ENCODE assay signal across 22 cellular contexts in the genomic region with DNA sequence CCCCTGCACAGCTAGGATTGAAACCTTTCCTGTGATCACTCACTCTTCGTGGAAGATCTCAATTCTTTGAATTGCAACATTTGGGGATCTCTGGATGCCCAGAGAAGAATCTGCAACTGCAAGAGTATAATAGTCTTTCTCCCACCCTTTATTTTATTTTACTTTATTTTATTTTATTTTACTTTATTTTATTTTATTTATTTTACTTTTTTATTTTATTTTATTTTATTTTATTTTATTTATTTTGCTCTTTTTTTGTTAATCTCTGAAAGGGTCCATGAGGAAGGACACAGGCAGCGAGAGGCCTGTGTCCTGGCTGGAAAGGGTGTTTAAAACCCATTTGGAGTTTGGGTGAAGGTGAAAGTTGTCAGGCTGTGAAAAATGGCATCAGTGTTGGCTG.
A peak's percentile ranks its signal among the peaks of the same experiment; 100 is the strongest.
DNase-seq lines count a peak whose midpoint lies in the region; ATAC-seq, FAIRE-seq and TF ChIP-seq lines count a peak whose summit lies in the region.
"Had no signal": no experiment of that assay in that cellular context is flagged by ENCODE, and none has a peak within 500 bp of the region (broad histone marks: within the 10 kb centered on the region; RNA-seq: fewer than 3 reads in every experiment).

No MANE protein-coding gene starts in this region.

- no peaks in the 10 kb centered on the region for H3K9me3 ChIP-seq in GM23248 (ENCODE audit: low read depth)
- H3K9me3 ChIP-seq: A549, BE2C had no signal

- WGBS in GM23248 (ENCODE audit: low coverage in 1 of 2, low lambda C conversion rate in 2 of 2, missing lambda C conversion rate in 2 of 2), 2 experiments = 10 to 18% methylated on average over 2 of the region's 2 CpGs

- H3K36me3 Mint-ChIP-seq in WTC11 = no peaks in the 10 kb centered on the region; the same call in 1 of the 2 replicates
- H3K36me3 Mint-ChIP-seq in nephron progenitor cell (ENCODE audit: low read depth) = peaks cover 7% of the 10 kb centered on the region
- H3K36me3 Mint-ChIP-seq: CD4-positive, CD25-positive, alpha-beta regulatory T cell; CD8-positive, alpha-beta T cell had no signal

- TF ChIP-seq CTCF in WTC11 (IDR thresholded peaks at IDR 0.05) (no peak), nephron progenitor cell (IDR thresholded peaks at IDR 0.05) (no peak)

- H3K27me3 Mint-ChIP-seq in WTC11 (ENCODE audit: low read depth) = no peaks in the 10 kb centered on the region
- H3K27me3 Mint-ChIP-seq in nephron progenitor cell (ENCODE audit: low read depth, poor library complexity) = no peaks in the 10 kb centered on the region
- H3K27me3 Mint-ChIP-seq: CD4-positive, CD25-positive, alpha-beta regulatory T cell had no signal

- ATAC-seq in WTC11 = no peak
- no peak for ATAC-seq in GM19328 (IDR thresholded peaks at IDR 0.05; ENCODE audit: unreplicated experiment)
- ATAC-seq: A549; CD8-positive, alpha-beta T cell had no signal

- H3K4me1 ChIP-seq in GM23248 (ENCODE audit: insufficient read depth) = no peaks in the 10 kb centered on the region
- H3K4me1 ChIP-seq: A549, BE2C, Caco-2 had no signal

- CTCF ChIA-PET in WTC11 (lab: Charles Lee) = no interaction called here

- H3K9me2 ChIP-seq in GM23248 (ENCODE audit: insufficient read depth) = no peaks in the 10 kb centered on the region

- FAIRE-seq in endometrium (lab: Jason Lieb, UNC) = peak; percentile 72
- FAIRE-seq: A549, G401.6, GM12892, H1 had no signal

- H3K36me3 ChIP-seq in GM23248 (ENCODE audit: low read depth) = no peaks in the 10 kb centered on the region
- H3K36me3 ChIP-seq: BE2C had no signal

- no peak overlapping the region for H3K27ac ChIP-seq in GM23248
- H3K27ac ChIP-seq: A549 had no signal

- no peaks in the 10 kb centered on the region for H3K4me1 Mint-ChIP-seq in WTC11
- H3K4me1 Mint-ChIP-seq in nephron progenitor cell = peaks cover 35% of the 10 kb centered on the region
- H3K4me1 Mint-ChIP-seq: CD4-positive, CD25-positive, alpha-beta regulatory T cell had no signal

- DNase-seq in WTC11 (ENCODE audit: low spot score) = no peak
- DNase-seq in nephron progenitor cell = no peak
- no peak for DNase-seq in GM23248
- no peak for DNase-seq in ecto neural progenitor cell (ENCODE audit: low spot score)
- DNase-seq: 8988T; ACHN; AML-193; BE2C; C1 segment of cervical spinal cord; Caco-2; CD4-positive, CD25-positive, alpha-beta regulatory T cell; CD8-positive, alpha-beta T cell; DMS153; DND-41; H7; HCEC 1CT had no signal

- H2AFZ ChIP-seq in GM23248 = no peak overlapping the region

- H3K4me3 ChIP-seq in GM23248 = no peak overlapping the region
- H3K4me3 ChIP-seq: A549 had no signal

- no peaks in the 10 kb centered on the region for H3K79me2 ChIP-seq in GM23248 (ENCODE audit: insufficient read depth)

- POLR2A ChIA-PET in WTC11 (lab: Charles Lee) = no interaction called here

- no peaks in the 10 kb centered on the region for H4K20me1 ChIP-seq in GM23248 (ENCODE audit: insufficient read depth)

- no peaks in the 10 kb centered on the region for H3K27me3 ChIP-seq in GM23248 (replicated peaks; ENCODE audit: insufficient read depth)
- H3K27me3 ChIP-seq: BE2C had no signal

- in situ Hi-C loops in GM23248 (cut with MboI) = no loop called here

- H3K9ac ChIP-seq in GM23248 = no peak overlapping the region

- H3F3A ChIP-seq in GM23248 (ENCODE audit: insufficient read depth) = no peaks in the 10 kb centered on the region

- H3K27ac Mint-ChIP-seq in WTC11 (no peak overlapping the region), nephron progenitor cell (peak overlapping the region; percentile 57)
- H3K27ac Mint-ChIP-seq: CD4-positive, CD25-positive, alpha-beta regulatory T cell; CD8-positive, alpha-beta T cell had no signal

- H3K9me3 Mint-ChIP-seq in WTC11 = peaks cover 12% of the 10 kb centered on the region
- H3K9me3 Mint-ChIP-seq in nephron progenitor cell = peaks cover 16% of the 10 kb centered on the region

- H3K4me2 ChIP-seq in GM23248 (ENCODE audit: unreplicated experiment) = no peak overlapping the region
- H3K4me2 ChIP-seq: A549 had no signal

- H3K4me3 Mint-ChIP-seq in WTC11 (no peak overlapping the region), nephron progenitor cell (peak overlapping the region; percentile 11)
- H3K4me3 Mint-ChIP-seq: CD4-positive, CD25-positive, alpha-beta regulatory T cell; CD8-positive, alpha-beta T cell had no signal

TF ChIP-seq in WTC11, 78 proteins besides CTCF, POLR2A, EP300 and RAD21:
- TF ChIP-seq, protein P1, sequence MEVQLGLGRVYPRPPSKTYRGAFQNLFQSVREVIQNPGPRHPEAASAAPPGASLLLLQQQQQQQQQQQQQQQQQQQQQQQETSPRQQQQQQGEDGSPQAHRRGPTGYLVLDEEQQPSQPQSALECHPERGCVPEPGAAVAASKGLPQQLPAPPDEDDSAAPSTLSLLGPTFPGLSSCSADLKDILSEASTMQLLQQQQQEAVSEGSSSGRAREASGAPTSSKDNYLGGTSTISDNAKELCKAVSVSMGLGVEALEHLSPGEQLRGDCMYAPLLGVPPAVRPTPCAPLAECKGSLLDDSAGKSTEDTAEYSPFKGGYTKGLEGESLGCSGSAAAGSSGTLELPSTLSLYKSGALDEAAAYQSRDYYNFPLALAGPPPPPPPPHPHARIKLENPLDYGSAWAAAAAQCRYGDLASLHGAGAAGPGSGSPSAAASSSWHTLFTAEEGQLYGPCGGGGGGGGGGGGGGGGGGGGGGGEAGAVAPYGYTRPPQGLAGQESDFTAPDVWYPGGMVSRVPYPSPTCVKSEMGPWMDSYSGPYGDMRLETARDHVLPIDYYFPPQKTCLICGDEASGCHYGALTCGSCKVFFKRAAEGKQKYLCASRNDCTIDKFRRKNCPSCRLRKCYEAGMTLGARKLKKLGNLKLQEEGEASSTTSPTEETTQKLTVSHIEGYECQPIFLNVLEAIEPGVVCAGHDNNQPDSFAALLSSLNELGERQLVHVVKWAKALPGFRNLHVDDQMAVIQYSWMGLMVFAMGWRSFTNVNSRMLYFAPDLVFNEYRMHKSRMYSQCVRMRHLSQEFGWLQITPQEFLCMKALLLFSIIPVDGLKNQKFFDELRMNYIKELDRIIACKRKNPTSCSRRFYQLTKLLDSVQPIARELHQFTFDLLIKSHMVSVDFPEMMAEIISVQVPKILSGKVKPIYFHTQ (CRISPR knock-in tag; IDR thresholded peaks at IDR 0.05) = no peak
- peak; percentile 99 for TF ChIP-seq HMGA2 (CRISPR knock-in tag; IDR thresholded peaks at IDR 0.05)
TF ChIP-seq in WTC11: peak in this region for 1.
